ENCODE assay signal across 8 cellular contexts in the genomic region with DNA sequence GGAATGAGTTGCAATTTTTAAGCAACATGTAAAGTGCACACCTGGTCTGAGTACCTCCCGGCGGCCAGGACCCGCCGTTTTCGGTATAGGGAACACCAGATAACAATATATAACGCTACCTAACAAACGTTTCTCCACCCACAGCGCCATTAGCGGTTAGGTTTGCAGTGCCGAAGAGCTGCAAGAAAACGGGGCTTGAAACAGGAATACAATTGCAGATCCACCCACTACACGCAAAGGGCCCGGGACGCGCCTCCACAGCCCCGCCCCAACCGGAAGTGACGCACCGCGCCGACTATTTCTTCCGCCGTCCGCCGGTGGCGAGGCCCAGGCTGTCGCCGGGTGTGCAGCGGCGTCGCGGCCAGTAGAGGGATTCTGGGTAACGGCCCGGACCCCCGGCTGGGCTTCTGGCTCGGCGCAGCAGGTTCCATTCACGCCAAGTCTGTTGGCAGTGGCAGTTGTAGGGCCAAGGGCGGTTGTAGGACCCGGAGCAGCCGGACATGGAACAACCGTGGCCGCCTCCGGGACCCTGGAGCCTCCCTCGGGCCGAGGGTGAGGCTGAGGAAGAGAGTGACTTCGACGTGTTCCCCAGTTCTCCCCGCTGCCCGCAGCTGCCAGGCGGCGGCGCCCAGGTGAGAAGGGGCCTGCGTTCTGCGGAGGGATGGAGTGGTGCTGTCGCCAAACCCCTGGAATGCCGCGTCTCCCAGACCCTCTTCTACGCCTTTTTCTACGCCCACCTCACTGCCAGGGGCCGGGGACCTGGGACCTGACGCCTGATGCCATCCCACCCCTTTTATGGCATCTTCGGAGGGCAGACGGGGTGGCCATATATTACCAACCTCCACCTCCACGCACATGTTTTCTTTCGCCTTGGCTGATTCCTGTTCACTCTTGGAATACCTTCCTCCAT. TPM values are rescaled to one million over a fixed set of nuclear protein-coding genes. Genes with fewer than 3 reads are reported as not detected.
DNase-seq lines count a peak whose midpoint lies in the region; ATAC-seq and TF ChIP-seq lines count a peak whose summit lies in the region.

Gene CDC37L1, plus strand, starts transcription at position 302 of the 910 bp plus-strand sequence. Its CDS starts 199 bp downstream, at position 501.

- POLR2A ChIA-PET in PC-3 (lab: Charles Lee; ENCODE audit: unreplicated experiment): interaction anchor here (0.6 to 0.7 kb wide), 2 partner anchors 346 to 431 kb away, joined by 3 to 4 read pairs; no protein-coding TSS in a partner anchor

- H3K79me2 ChIP-seq in PC-3 (ENCODE audit: low read length): peaks cover 37% of the 10 kb centered on the region

- TF ChIP-seq CTCF in PC-3 (conservative IDR thresholded peaks at IDR 0.05; ENCODE audit: low read depth, low read length): peak; percentile 45

- peak within 1 kb of the TSS; percentile 86 for H3K4me3 ChIP-seq in Jurkat, Clone E6-1 (ENCODE audit: low read length)
- H3K4me3 ChIP-seq in PC-3 (ENCODE audit: low read length) (peak within 1 kb of the TSS; percentile 89), muscle layer of colon (ENCODE audit: low read depth in 1 of 2, low read length in 2 of 2) (peak within 1 kb of the TSS; percentile 94 to 95)

- intact Hi-C loops in PC-3 (cut with micrococcal nuclease): loop anchor here (1.0 to 5.0 kb wide), 3 partner anchors 17 to 187 kb away; partner anchors contain the start of genes AK3, PLPP6 and SLC1A1

- CTCF ChIA-PET in PC-3 (lab: Charles Lee): no interaction called here

- no TSS peak for BruUV-seq in PC-3 (replicated peaks; lab: Mats Ljungman, UMichigan)

- H3K9me3 ChIP-seq in PC-3 (ENCODE audit: low read length) (no peaks in the 10 kb centered on the region), muscle layer of colon (ENCODE audit: low read length) (no peaks in the 10 kb centered on the region)

- H3K36me3 ChIP-seq in PC-3 (ENCODE audit: low read depth, low read length) (no peaks in the 10 kb centered on the region), muscle layer of colon (ENCODE audit: insufficient read depth, low read length) (no peaks in the 10 kb centered on the region)

- H3F3A ChIP-seq in PC-3 (ENCODE audit: low read length, unreplicated experiment): no peaks in the 10 kb centered on the region

- DNase-seq in DMS53 (lab: John Stamatoyannopoulos, UW) (peak; percentile 89), PC-3 (peak; percentile 93)
- DNase-seq in Jurkat, Clone E6-1 (ENCODE audit: low read depth, low spot score): peak; percentile 93
- DNase-seq in activated T-cell treated with anti-CD3 and anti-CD28 coated beads, Interleukin-2, amount 50 U/mL, for 1 hour: peak; percentile 99
- DNase-seq in stimulated activated CD8-positive, alpha-beta memory T cell treated with anti-CD3 and anti-CD28 coated beads, Interleukin-7, amount 100 ng/mL, for 24 hours (ENCODE audit: low read depth): peak; percentile 100

- H3K27me3 ChIP-seq in PC-3 (ENCODE audit: low read length) (no peaks in the 10 kb centered on the region), muscle layer of colon (ENCODE audit: control insufficient read depth in 1 of 2, insufficient read depth in 2 of 2, low read length in 2 of 2) (no peaks in the 10 kb centered on the region)

- peak within 1 kb of the TSS; percentile 97 for H2AFZ ChIP-seq in PC-3 (ENCODE audit: low read length)

- H3K9ac ChIP-seq in PC-3 (ENCODE audit: low read length) (peak within 1 kb of the TSS; percentile 87), muscle layer of colon (ENCODE audit: low read length) (peak within 1 kb of the TSS; percentile 88)

- ATAC-seq in GM21576 (IDR thresholded peaks at IDR 0.05; ENCODE audit: unreplicated experiment) (peak; percentile 96), PC-3 (peak; percentile 89), esophagus mucosa (peak; percentile 100)

- H4K20me1 ChIP-seq in PC-3 (ENCODE audit: low read length): no peaks in the 10 kb centered on the region

- H3K4me2 ChIP-seq in PC-3 (ENCODE audit: low read length): peak within 1 kb of the TSS; percentile 90

- no peaks in the 10 kb centered on the region for H3K9me2 ChIP-seq in PC-3 (replicated peaks; ENCODE audit: low read length)

- peaks cover 31% of the 10 kb centered on the region for H3K4me1 ChIP-seq in PC-3 (ENCODE audit: insufficient read depth, low read length)
- H3K4me1 ChIP-seq in muscle layer of colon (ENCODE audit: insufficient read depth, low read length): peaks cover 26% of the 10 kb centered on the region

- H3K27ac ChIP-seq in PC-3 (ENCODE audit: low read length): peak within 1 kb of the TSS; percentile 67
- peak within 1 kb of the TSS; percentile 99 for H3K27ac ChIP-seq in muscle layer of colon (ENCODE audit: low read depth, low read length)

RNA-seq across cellular contexts. Expression of gene CDC37L1, which starts in this region (rescaled TPM):
- 10.7 TPM for polyA plus RNA-seq in Jurkat, Clone E6-1 (2012; ENCODE audit: insufficient read depth, insufficient read length)
- total RNA-seq in PC-3 (2014; rRNA removed): 5.1 and 7.8 TPM in 2 replicates
- total RNA-seq in esophagus mucosa: 9.3 TPM

Comparison
In these comparisons a context has a peak if more than half of its experiments do, and no peak if none do; other contexts are left out.
1. Peak in every context shown above with its lines: DNase-seq, ATAC-seq, H3K4me3 ChIP-seq and H3K27ac ChIP-seq.